Comparison of ENCODE assay signal across 25 cellular contexts in genomic region chr14:94583557-94583956, GRCh38. TPM values are rescaled to one million over a fixed set of nuclear protein-coding genes. Genes with fewer than 3 reads are reported as not detected.
DNase-seq lines count a peak whose midpoint lies in the region; ATAC-seq and TF ChIP-seq lines count a peak whose summit lies in the region.
"Had no signal": no experiment of that assay in that cellular context is flagged by ENCODE, and none has a peak within 500 bp of the region (broad histone marks: within the 10 kb centered on the region; RNA-seq: fewer than 3 reads in every experiment).

No MANE protein-coding gene starts in this region.

- H3K36me3 ChIP-seq in adrenal gland (replicated peaks in 1 of 2) (no peaks in the 10 kb centered on the region), right lobe of liver (peaks cover 0 to 13% (median 6%) of the 10 kb centered on the region in 4 donors), upper lobe of right lung (no peaks in the 10 kb centered on the region), SJCRH30 (no peaks in the 10 kb centered on the region)
- H3K36me3 ChIP-seq: BE2C; BLaER1 treated with 17β-estradiol and CSF1 and Interleukin-3, amounts not matched to agents 10 nM and 100 nM had no signal

- H3K4me3 ChIP-seq in adrenal gland (peak overlapping the region in 1 of 4 donors; percentile 55), right lobe of liver (peak overlapping the region in 2 of 3 donors; percentile 19 to 71), upper lobe of right lung (no peak overlapping the region), SJCRH30 (no peak overlapping the region)
- H3K4me3 ChIP-seq: A549; BLaER1 treated with 17β-estradiol and CSF1 and Interleukin-3, amounts not matched to agents 10 nM and 100 nM; GM12878; GM23338 had no signal

- DNase-seq in adrenal gland = no peak
- DNase-seq in glutamatergic neuron = peak; percentile 1
- no peak for DNase-seq in right lobe of liver
- DNase-seq in upper lobe of right lung = peak; percentile 20
- no peak for DNase-seq in NCI-H69 (lab: John Stamatoyannopoulos, UW)
- no peak for DNase-seq in NCI-H1048 (lab: John Stamatoyannopoulos, UW)
- no peak for DNase-seq in SJCRH30
- DNase-seq: 8988T; ACHN; AML-193; BE2C; CD4-positive, alpha-beta T cell; CD8-positive, alpha-beta memory T cell; DMS 273 treated with DMSO at 0.1 percent for 48 hours; DMS79; EL; GDM1; H9 had no signal

- no peak overlapping the region for H3K4me3 Mint-ChIP-seq in glutamatergic neuron (ENCODE audit: unreplicated experiment)
- H3K4me3 Mint-ChIP-seq: CD14-positive monocyte; CD4-positive, alpha-beta T cell; CD8-positive, alpha-beta memory T cell; GM23338; H9 had no signal

- H3K27me3 ChIP-seq in adrenal gland (no peaks in the 10 kb centered on the region), right lobe of liver (no peaks in the 10 kb centered on the region), upper lobe of right lung (no peaks in the 10 kb centered on the region), SJCRH30 (no peaks in the 10 kb centered on the region)
- H3K27me3 ChIP-seq: BE2C; BLaER1 treated with 17β-estradiol and CSF1 and Interleukin-3, amounts not matched to agents 10 nM and 100 nM had no signal

- H3K27me3 Mint-ChIP-seq in glutamatergic neuron (ENCODE audit: unreplicated experiment) = peaks cover 4% of the 10 kb centered on the region

- H3K9me3 Mint-ChIP-seq in glutamatergic neuron (ENCODE audit: unreplicated experiment) = peaks cover 2% of the 10 kb centered on the region
- H3K9me3 Mint-ChIP-seq: CD4-positive, alpha-beta T cell had no signal

- peaks cover 50 to 58% of the 10 kb centered on the region in 2 donors for H3K4me1 ChIP-seq in adrenal gland (replicated peaks in 1 of 2)
- H3K4me1 ChIP-seq in right lobe of liver = peaks cover 0 to 67% (median 14%) of the 10 kb centered on the region in 4 donors
- peaks cover 4% of the 10 kb centered on the region for H3K4me1 ChIP-seq in upper lobe of right lung
- H3K4me1 ChIP-seq in SJCRH30 = no peaks in the 10 kb centered on the region
- H3K4me1 ChIP-seq: A549, BE2C had no signal

- H3K9me3 ChIP-seq in adrenal gland (replicated peaks in 1 of 3) (no peaks in the 10 kb centered on the region), right lobe of liver (no peaks in the 10 kb centered on the region), upper lobe of right lung (no peaks in the 10 kb centered on the region), SJCRH30 (replicated peaks) (no peaks in the 10 kb centered on the region)
- H3K9me3 ChIP-seq: A549; BE2C; BLaER1 treated with 17β-estradiol and CSF1 and Interleukin-3, amounts not matched to agents 10 nM and 100 nM had no signal

- intact Hi-C loops in adrenal gland (cut with DNase I) = no loop called here
- intact Hi-C loops in right lobe of liver (cut with DNase I) = no loop called here
- intact Hi-C loops in upper lobe of right lung (cut with DNase I) = no loop called here

- peaks cover 8% of the 10 kb centered on the region for H3K36me3 Mint-ChIP-seq in glutamatergic neuron (ENCODE audit: unreplicated experiment)
- H3K36me3 Mint-ChIP-seq: CD14-positive monocyte; CD8-positive, alpha-beta memory T cell had no signal

- ATAC-seq in right lobe of liver = no peak
- ATAC-seq in upper lobe of right lung = no peak
- ATAC-seq: A549, GM12878, GM23338, HCT116 had no signal

- no peak for TF ChIP-seq CTCF in adrenal gland (IDR thresholded peaks at IDR 0.05)
- TF ChIP-seq CTCF in glutamatergic neuron (IDR thresholded peaks at IDR 0.05; ENCODE audit: partially characterized antibody, unreplicated experiment) = no peak
- no peak for TF ChIP-seq CTCF in right lobe of liver (IDR thresholded peaks at IDR 0.05)
- no peak for TF ChIP-seq CTCF in upper lobe of right lung (IDR thresholded peaks at IDR 0.05)

- no peaks in the 10 kb centered on the region for H3K4me1 Mint-ChIP-seq in glutamatergic neuron (ENCODE audit: low read depth, unreplicated experiment)
- H3K4me1 Mint-ChIP-seq: CD8-positive, alpha-beta memory T cell had no signal

- WGBS in adrenal gland, 4 donors = 91 to 95% (median 94%) methylated on average over 4 of the region's 4 CpGs; no CpG with 5 or more reads in 1 of the 4 donors
- no CpG with 5 or more reads among the region's 4 CpGs for WGBS in right lobe of liver (ENCODE audit: insufficient coverage, low coverage, low lambda C conversion rate, missing lambda C conversion rate)

- H3K27ac Mint-ChIP-seq in glutamatergic neuron (ENCODE audit: unreplicated experiment) = no peak overlapping the region
- H3K27ac Mint-ChIP-seq: CD14-positive monocyte; CD4-positive, alpha-beta T cell; CD8-positive, alpha-beta memory T cell; GM23338 had no signal

- no peak for TF ChIP-seq POLR2A in adrenal gland (IDR thresholded peaks at IDR 0.05)
- TF ChIP-seq POLR2A in right lobe of liver (IDR thresholded peaks at IDR 0.05) = no peak

- H3K27ac ChIP-seq in adrenal gland (peak overlapping the region in 3 of 5 donors; percentile 4 to 83 (median 57)), right lobe of liver (peak overlapping the region in 2 of 3 donors; percentile 46 to 58), upper lobe of right lung (no peak overlapping the region), SJCRH30 (no peak overlapping the region)
- H3K27ac ChIP-seq: A549; BLaER1 treated with 17β-estradiol and CSF1 and Interleukin-3, amounts not matched to agents 10 nM and 100 nM had no signal

RNA-seq across cellular contexts. Expression of gene SERPINA5, which starts 2.3 kb away (rescaled TPM):
- 1,000 to 10,000 TPM in 2 of 8 donors, 100 to 1,000 TPM in 6; 374 to 1,055 (median 696) TPM for total RNA-seq in adrenal gland
- 100 to 1,000 TPM in 1 of 3 donors, 10 to 100 TPM in 2; 83.6 to 441 (median 89.2) TPM for polyA plus RNA-seq in adrenal gland
- total RNA-seq in glutamatergic neuron (ENCODE audit: unreplicated experiment) = not detected
- total RNA-seq in right lobe of liver = 100 to 1,000 TPM in 4 of 6 experiments, 10 to 100 TPM in 2; 24.7 to 317 (median 167) TPM
- total RNA-seq in upper lobe of right lung = 0.41 TPM
- 0.14 and 0.48 TPM in 2 replicates for total RNA-seq in SJCRH30 (2014; rRNA removed; shearing (Covaris generic))
- total RNA-seq: CD4-positive, alpha-beta T cell; CD8-positive, alpha-beta memory T cell had no signal
- polyA plus RNA-seq: CD14-positive monocyte; CD8-positive, alpha-beta memory T cell; GM12878 had no signal

RNA-seq across cellular contexts. Expression of gene SERPINA4, which starts 22.3 kb away (rescaled TPM):
- under 1 TPM in 2 of 8 donors, not detected in 6; 0.11 to 0.31 TPM for total RNA-seq in adrenal gland
- not detected for polyA plus RNA-seq in adrenal gland
- total RNA-seq in glutamatergic neuron (ENCODE audit: unreplicated experiment) = not detected
- 100 to 1,000 TPM in 4 of 6 experiments, 10 to 100 TPM in 2; 41.2 to 204 (median 145) TPM for total RNA-seq in right lobe of liver
- not detected for total RNA-seq in upper lobe of right lung
- not detected in 2 replicates for total RNA-seq in SJCRH30 (2014; rRNA removed; shearing (Covaris generic))
- total RNA-seq: CD4-positive, alpha-beta T cell; CD8-positive, alpha-beta memory T cell; GM23338; H4; H9 had no signal
- polyA plus RNA-seq: CD14-positive monocyte; CD8-positive, alpha-beta memory T cell; GM12878; GM23338 had no signal

RNA-seq across cellular contexts. Expression of gene SERPINA3, which starts 28.6 kb away (rescaled TPM):
- total RNA-seq in adrenal gland (100 to 1,000 TPM in 2 of 8 donors, 10 to 100 TPM in 6; 12.0 to 245 (median 39.8) TPM), glutamatergic neuron (ENCODE audit: unreplicated experiment) (not detected), right lobe of liver (over 10,000 TPM in 2 of 6 experiments, 1,000 to 10,000 TPM in 4; 5,211 to 12,749 (median 8,707) TPM), upper lobe of right lung (36.4 TPM)
- 10 to 100 TPM; 10.6 to 39.0 (median 27.6) TPM for polyA plus RNA-seq in adrenal gland
- 0.15 TPM in 1 of 2 replicates, not detected in the other for total RNA-seq in SJCRH30 (2014; rRNA removed; shearing (Covaris generic))
- total RNA-seq: CD4-positive, alpha-beta T cell; CD8-positive, alpha-beta memory T cell; GM23338; H9 had no signal
- polyA plus RNA-seq: CD14-positive monocyte; CD8-positive, alpha-beta memory T cell; GM12878; GM23338 had no signal

Comparison
In these comparisons a context has a peak if more than half of its experiments do, and no peak if none do; other contexts are left out.
1. DNase-seq: peak in glutamatergic neuron (single experiment) and upper lobe of right lung (single experiment); none in adrenal gland (0 of 7), right lobe of liver (0 of 3), NCI-H69 (single experiment), NCI-H1048 (single experiment) and SJCRH30 (0 of 2).
2. H3K27ac ChIP-seq: peak in adrenal gland (3 of 5) and right lobe of liver (2 of 3); none in upper lobe of right lung (single experiment) and SJCRH30 (single experiment).
3. H3K4me3 ChIP-seq: peak in right lobe of liver (2 of 3); none in upper lobe of right lung (single experiment) and SJCRH30 (single experiment).
4. RNA of gene SERPINA5, which starts 2.3 kb away (total RNA-seq): 374 to 1,055 TPM in adrenal gland and 24.7 to 317 TPM in right lobe of liver; 0.41 TPM in upper lobe of right lung (single experiment), 0.14 to 0.48 TPM in SJCRH30 and not detected in glutamatergic neuron (single experiment); every median in the first group is over 10 times any median in the second.
5. RNA of gene SERPINA4, which starts 22.3 kb away (total RNA-seq): 41.2 to 204 TPM in right lobe of liver; 0.11 to 0.31 TPM in adrenal gland, not detected in glutamatergic neuron (single experiment), not detected in upper lobe of right lung (single experiment) and not detected in SJCRH30; every median in the first group is over 10 times any median in the second.
6. RNA of gene SERPINA3, which starts 28.6 kb away (total RNA-seq): 5,211 to 12,749 TPM in right lobe of liver; 12.0 to 245 TPM in adrenal gland, 36.4 TPM in upper lobe of right lung (single experiment), 0.15 TPM in SJCRH30 and not detected in glutamatergic neuron (single experiment); every median in the first group is over 10 times any median in the second.